ENCODE assay signal across 1 cellular context in the genomic region with DNA sequence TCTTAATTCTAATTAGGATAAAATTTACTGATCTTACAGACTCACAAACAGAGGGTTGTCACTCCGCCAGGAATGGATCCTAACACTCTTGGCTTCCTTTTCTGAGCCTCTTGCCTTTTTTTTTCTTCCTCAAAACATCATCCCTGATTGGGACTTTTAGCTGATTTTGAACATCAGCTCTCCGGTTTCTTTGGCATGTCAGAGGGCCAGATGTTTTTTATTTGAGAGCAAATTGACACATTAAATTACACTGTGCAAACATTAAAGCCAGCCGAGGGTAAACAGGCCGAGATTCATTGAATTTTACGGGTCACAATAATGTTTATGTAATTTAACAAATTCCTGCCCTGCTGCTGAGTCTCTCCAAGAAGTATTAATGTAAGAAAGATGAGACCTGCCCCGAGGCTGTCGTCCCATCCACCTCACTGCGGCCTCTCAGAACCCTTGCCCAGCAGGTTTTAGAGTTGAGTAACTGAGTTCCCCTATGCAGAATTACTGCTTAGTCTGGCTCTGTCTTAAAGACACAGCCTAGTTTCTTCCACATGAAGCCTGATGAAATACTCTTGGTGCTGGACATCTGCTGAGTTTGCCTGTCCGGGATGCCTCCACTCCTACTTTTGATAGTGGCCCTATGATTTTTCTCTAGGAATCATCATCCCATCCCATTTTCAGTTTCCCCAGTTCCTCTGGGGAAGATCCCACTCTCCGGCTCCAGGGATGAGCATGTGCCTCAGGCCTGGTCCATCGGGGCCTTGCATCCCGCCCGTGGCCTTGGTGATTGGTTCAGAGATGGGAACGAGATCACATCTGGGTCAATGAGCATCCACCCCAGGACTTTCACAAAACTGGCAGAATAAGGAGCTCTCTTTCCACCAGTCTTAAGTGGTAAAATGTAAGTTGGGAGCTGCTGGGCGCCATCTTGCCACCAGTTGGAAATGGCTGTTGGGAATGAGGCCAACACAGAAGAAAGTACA.
TF ChIP-seq lines count a peak whose summit lies in the region.

No MANE protein-coding gene starts in this region.

TF ChIP-seq in IMR-90, 13 proteins besides CTCF, POLR2A, EP300 and RAD21:
- TF ChIP-seq MAZ (IDR thresholded peaks at IDR 0.05; ENCODE audit: borderline replicate concordance, low read depth, low read length) (no peak), RCOR1 (IDR thresholded peaks at IDR 0.05; ENCODE audit: insufficient replicate concordance, low read length) (no peak), SMC3 (IDR thresholded peaks at IDR 0.05; ENCODE audit: low read depth, low read length) (no peak), BHLHE40 (IDR thresholded peaks at IDR 0.05; ENCODE audit: low read depth, low read length) (no peak), RFX5 (IDR thresholded peaks at IDR 0.05; ENCODE audit: low read depth, low read length) (no peak), CHD1 (IDR thresholded peaks at IDR 0.05; ENCODE audit: low read depth, low read length) (no peak), FOS (IDR thresholded peaks at IDR 0.05; ENCODE audit: low read depth, low read length) (no peak), MXI1 (IDR thresholded peaks at IDR 0.05; ENCODE audit: borderline replicate concordance, low read depth, low read length) (no peak), MAFK (IDR thresholded peaks at IDR 0.05; ENCODE audit: low read depth, low read length) (no peak), CEBPB (IDR thresholded peaks at IDR 0.05; ENCODE audit: low read depth, low read length) (no peak), NFE2L2 (IDR thresholded peaks at IDR 0.05; ENCODE audit: low read depth, low read length) (no peak)
- TF ChIP-seq, protein P1, sequence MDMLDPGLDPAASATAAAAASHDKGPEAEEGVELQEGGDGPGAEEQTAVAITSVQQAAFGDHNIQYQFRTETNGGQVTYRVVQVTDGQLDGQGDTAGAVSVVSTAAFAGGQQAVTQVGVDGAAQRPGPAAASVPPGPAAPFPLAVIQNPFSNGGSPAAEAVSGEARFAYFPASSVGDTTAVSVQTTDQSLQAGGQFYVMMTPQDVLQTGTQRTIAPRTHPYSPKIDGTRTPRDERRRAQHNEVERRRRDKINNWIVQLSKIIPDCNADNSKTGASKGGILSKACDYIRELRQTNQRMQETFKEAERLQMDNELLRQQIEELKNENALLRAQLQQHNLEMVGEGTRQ (IDR thresholded peaks at IDR 0.05; ENCODE audit: low read depth, low read length): no peak
- TF ChIP-seq, protein P2, sequence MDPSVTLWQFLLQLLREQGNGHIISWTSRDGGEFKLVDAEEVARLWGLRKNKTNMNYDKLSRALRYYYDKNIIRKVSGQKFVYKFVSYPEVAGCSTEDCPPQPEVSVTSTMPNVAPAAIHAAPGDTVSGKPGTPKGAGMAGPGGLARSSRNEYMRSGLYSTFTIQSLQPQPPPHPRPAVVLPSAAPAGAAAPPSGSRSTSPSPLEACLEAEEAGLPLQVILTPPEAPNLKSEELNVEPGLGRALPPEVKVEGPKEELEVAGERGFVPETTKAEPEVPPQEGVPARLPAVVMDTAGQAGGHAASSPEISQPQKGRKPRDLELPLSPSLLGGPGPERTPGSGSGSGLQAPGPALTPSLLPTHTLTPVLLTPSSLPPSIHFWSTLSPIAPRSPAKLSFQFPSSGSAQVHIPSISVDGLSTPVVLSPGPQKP (IDR thresholded peaks at IDR 0.05; ENCODE audit: borderline replicate concordance, low read depth, low read length): no peak
TF ChIP-seq in IMR-90: peak in this region for 0.
